Comparison of ENCODE assay signal across 8 cellular contexts in genomic region chr11:31949733-31950200, GRCh38.
DNase-seq lines count a peak whose midpoint lies in the region; ATAC-seq, FAIRE-seq and TF ChIP-seq lines count a peak whose summit lies in the region.
"Not testable (repeated sequence)": the region's sequence is repeated elsewhere in the genome, so short reads cannot be mapped to it uniquely, and the experiment has no call there.

No MANE protein-coding gene starts in this region.

- not testable (repeated sequence) for H3K36me3 ChIP-seq in CD4-positive, CD25-positive, alpha-beta regulatory T cell (ENCODE audit: control insufficient read depth, insufficient read depth, low read length); KMS-11 (ENCODE audit: insufficient read depth); GM12878 (ENCODE audit: control insufficient read depth in 2 of 2, insufficient read depth in 2 of 2, low read length in 1 of 2)

- H3K27ac ChIP-seq in CD4-positive, CD25-positive, alpha-beta regulatory T cell (ENCODE audit: insufficient read depth, low read length, poor library complexity, severe bottlenecking); GM12878 (ENCODE audit: control insufficient read depth, insufficient read depth): not testable (repeated sequence)
- H3K27ac ChIP-seq in KMS-11 = 0 out of 2 replicates have a peak overlapping the region, but pooled peaks have one; percentile 12

- not testable (repeated sequence) for H3K4me1 ChIP-seq in CD4-positive, CD25-positive, alpha-beta regulatory T cell (ENCODE audit: control insufficient read depth, insufficient read depth, low read length, poor library complexity, severe bottlenecking); GM12878 (ENCODE audit: control insufficient read depth, insufficient read depth, low read length)
- peaks cover 18% of the 10 kb centered on the region for H3K4me1 ChIP-seq in KMS-11 (ENCODE audit: low read depth, poor library complexity, severe bottlenecking)

- H3K4me3 Mint-ChIP-seq in CD4-positive, CD25-positive, alpha-beta regulatory T cell = not testable (repeated sequence)

- H3K27me3 Mint-ChIP-seq in CD4-positive, CD25-positive, alpha-beta regulatory T cell = peaks cover 32% of the 10 kb centered on the region

- not testable (repeated sequence) for H3K9me3 Mint-ChIP-seq in CD4-positive, CD25-positive, alpha-beta regulatory T cell

- TF ChIP-seq POLR2A in GM12878 (IDR thresholded peaks at IDR 0.05; ENCODE audit: low read depth, low read length) = not testable (repeated sequence)

- not testable (repeated sequence) for H3K9ac ChIP-seq in KMS-11; GM12878 (ENCODE audit: control insufficient read depth, insufficient read depth, low read length)

- intact Hi-C loops in GM12878 (cut with micrococcal nuclease; ENCODE audit: unreplicated experiment) = not testable (repeated sequence)

- not testable (repeated sequence) for H3K4me3 ChIP-seq in CD4-positive, CD25-positive, alpha-beta regulatory T cell (ENCODE audit: low read depth, low read length); KMS-11 (IDR thresholded peaks at IDR 0.05; ENCODE audit: insufficient read depth, low read depth, low read length); GM12878

- peak in 2 of 3 donors; percentile 5 to 17 for DNase-seq in CD4-positive, CD25-positive, alpha-beta regulatory T cell
- peak; percentile 48 for DNase-seq in GM12878 (ENCODE audit: low read depth, low spot score)

- peak overlapping the region; percentile 16; the same call in 1 of the 2 replicates for H3K4me2 ChIP-seq in KMS-11
- not testable (repeated sequence) for H3K4me2 ChIP-seq in GM12878 (ENCODE audit: control insufficient read depth, insufficient read depth)

- H3K79me2 ChIP-seq in KMS-11 (ENCODE audit: insufficient read depth, low read depth); GM12878 (ENCODE audit: control insufficient read depth, insufficient read depth, low read length): not testable (repeated sequence)

- not testable (repeated sequence) for H2AFZ ChIP-seq in KMS-11 (ENCODE audit: low read depth); GM12878 (ENCODE audit: control insufficient read depth, low read depth, low read length)

- SMC1A ChIA-PET in GM12878 (lab: Charles Lee; ENCODE audit: uncharacterized antibody, unreplicated experiment) = interaction anchor here (1.0 to 1.3 kb wide), 3 partner anchors 9 to 101 kb away, joined by 3 read pairs; no protein-coding TSS in a partner anchor

- CTCF ChIA-PET in GM12878 (lab: Yijun Ruan, JAX) = interaction anchor here (0.7 to 1.3 kb wide), 3 partner anchors 9 to 608 kb away, joined by 3 to 4 read pairs (median 3); no protein-coding TSS in a partner anchor

- POLR2A ChIA-PET in GM12878 (lab: Charles Lee) = not testable (repeated sequence)

- not testable (repeated sequence) for FAIRE-seq in GM12878 (lab: Jason Lieb, UNC)

- not testable (repeated sequence) for ATAC-seq in CD4-positive, CD25-positive, alpha-beta regulatory T cell (ENCODE audit: low read depth in 2 of 2)
- ATAC-seq in GM18867 (IDR thresholded peaks at IDR 0.05; ENCODE audit: unreplicated experiment) (peak; percentile 78), GM19452 (IDR thresholded peaks at IDR 0.05; ENCODE audit: unreplicated experiment) (peak; percentile 80), GM21619 (IDR thresholded peaks at IDR 0.05; ENCODE audit: unreplicated experiment) (peak; percentile 86), HG02943 (IDR thresholded peaks at IDR 0.05; ENCODE audit: low read depth, unreplicated experiment) (peak; percentile 91), HG03280 (IDR thresholded peaks at IDR 0.05; ENCODE audit: unreplicated experiment) (peak; percentile 76), GM12878 (peak; percentile 71)

- H3K9me3 ChIP-seq in CD4-positive, CD25-positive, alpha-beta regulatory T cell (ENCODE audit: control insufficient read depth in 2 of 2, low read length in 2 of 2); GM12878 (replicated peaks; ENCODE audit: control insufficient read depth, insufficient read depth, low read length): not testable (repeated sequence)

- not testable (repeated sequence) for H3K27ac Mint-ChIP-seq in CD4-positive, CD25-positive, alpha-beta regulatory T cell

- RAD21 ChIA-PET in GM12878 (lab: Charles Lee; ENCODE audit: unreplicated experiment) = interaction anchor here (0.8 kb wide), 1 partner anchor 9 kb away, joined by 5 read pairs; no protein-coding TSS in a partner anchor

- in situ Hi-C loops in GM12878 (cut with MboI) = loop anchor here (10.0 kb wide), 2 partner anchors 455 to 845 kb away; no protein-coding TSS in a partner anchor

- H3K36me3 Mint-ChIP-seq in CD4-positive, CD25-positive, alpha-beta regulatory T cell = not testable (repeated sequence)

- TF ChIP-seq EP300 in GM12878 (IDR thresholded peaks at IDR 0.05; ENCODE audit: borderline replicate concordance in 1 of 2, control insufficient read depth in 1 of 2, low read depth in 2 of 2, low read length in 2 of 2) = not testable (repeated sequence)

- peaks cover 0 to 17% (median 8%) of the 10 kb centered on the region in 4 donors for H3K4me1 Mint-ChIP-seq in CD4-positive, CD25-positive, alpha-beta regulatory T cell

- H3K27me3 ChIP-seq in CD4-positive, CD25-positive, alpha-beta regulatory T cell (ENCODE audit: control insufficient read depth, insufficient read depth, low read length); KMS-11 (ENCODE audit: insufficient read depth, low read depth); GM12878 (replicated peaks in 1 of 2; ENCODE audit: control insufficient read depth in 2 of 2, insufficient read depth in 2 of 2, low read length in 1 of 2): not testable (repeated sequence)

- TF ChIP-seq RAD21 in GM12878 (IDR thresholded peaks at IDR 0.05; ENCODE audit: insufficient read depth, low read depth, low read length) = not testable (repeated sequence)

- not testable (repeated sequence) for H4K20me1 ChIP-seq in KMS-11 (ENCODE audit: insufficient read depth); GM12878 (ENCODE audit: control insufficient read depth, insufficient read depth)

- TF ChIP-seq CTCF in KMS-11 (conservative IDR thresholded peaks at IDR 0.05; ENCODE audit: low read depth, low read length); GM12878 (IDR thresholded peaks at IDR 0.05 in 2 of 3, conservative IDR thresholded peaks at IDR 0.05 in 1 of 3; ENCODE audit: control insufficient read depth in 2 of 3, extremely low read depth in 1 of 3, insufficient read depth in 1 of 3, low read depth in 3 of 3, low read length in 3 of 3): not testable (repeated sequence)

- not testable (repeated sequence) for BruUV-seq in GM12878 (replicated peaks; lab: Mats Ljungman, UMichigan)

TF ChIP-seq in GM12878, 131 proteins besides CTCF, POLR2A, EP300 and RAD21 (continues in another document):
- TF ChIP-seq ZNF24 (IDR thresholded peaks at IDR 0.05) = peak; percentile 45; the same call in 1 of the 2 replicates
- TF ChIP-seq ZNF217 (IDR thresholded peaks at IDR 0.05) = peak; percentile 54; the same call in 1 of the 2 replicates
- peak; percentile 67; the same call in 1 of the 2 replicates for TF ChIP-seq TCF7 (IDR thresholded peaks at IDR 0.05; ENCODE audit: borderline replicate concordance)
- TF ChIP-seq IKZF2 (IDR thresholded peaks at IDR 0.05) = peak; percentile 72 to 84; a peak in 3 of 4 replicates
- TF ChIP-seq ATF7 (IDR thresholded peaks at IDR 0.05; ENCODE audit: low read depth) = peak; percentile 94
- TF ChIP-seq NR2F1 (conservative IDR thresholded peaks at IDR 0.05) = peak; percentile 89
- peak; percentile 18; the same call in 1 of the 2 replicates for TF ChIP-seq ZBTB40 (IDR thresholded peaks at IDR 0.05; ENCODE audit: borderline replicate concordance)
- peak; percentile 59 for TF ChIP-seq NFIC (IDR thresholded peaks at IDR 0.05; ENCODE audit: low read depth, low read length)
- TF ChIP-seq MEF2B (IDR thresholded peaks at IDR 0.05; ENCODE audit: partially characterized antibody, poor library complexity, severe bottlenecking) = peak; percentile 21
- TF ChIP-seq NBN (IDR thresholded peaks at IDR 0.05) = peak; percentile 97
- TF ChIP-seq RUNX3 (IDR thresholded peaks at IDR 0.05; ENCODE audit: low read length) = peak; percentile 68
- peak; percentile 31; the same call in 1 of the 2 replicates for TF ChIP-seq JUNB (IDR thresholded peaks at IDR 0.05)
- peak; percentile 92 for TF ChIP-seq HDGF (IDR thresholded peaks at IDR 0.05)
